In the genomic region with DNA sequence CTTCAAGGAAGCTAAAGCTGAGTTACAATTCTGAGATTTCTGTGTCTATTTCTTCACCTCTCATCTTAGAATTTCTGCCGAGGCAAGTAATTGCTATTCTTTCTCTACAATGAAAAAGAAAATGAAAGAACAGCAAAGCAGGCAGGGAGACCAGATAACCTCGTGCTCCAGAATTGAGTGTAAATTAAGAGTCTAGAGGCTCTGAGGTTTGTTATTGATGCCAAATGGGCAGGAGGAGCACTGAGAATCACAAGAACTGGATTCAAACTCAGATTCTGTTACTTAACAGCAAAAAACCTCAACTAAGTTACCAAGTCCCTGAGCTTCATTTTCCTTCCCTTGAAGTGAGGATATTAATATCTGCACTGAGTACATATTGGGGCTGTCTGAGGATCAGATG, we compare ENCODE assay signal across 13 cellular contexts. TPM values are rescaled to one million over a fixed set of nuclear protein-coding genes. Genes with fewer than 3 reads are reported as not detected.
DNase-seq lines count a peak whose midpoint lies in the region; ATAC-seq and TF ChIP-seq lines count a peak whose summit lies in the region.
"Had no signal": no experiment of that assay in that cellular context is flagged by ENCODE, and none has a peak within 500 bp of the region (broad histone marks: within the 10 kb centered on the region; RNA-seq: fewer than 3 reads in every experiment).

No MANE protein-coding gene starts in this region.

- H3K9ac ChIP-seq in rectal smooth muscle tissue (ENCODE audit: low read length): no peak overlapping the region

- TF ChIP-seq CTCF in A673 (conservative IDR thresholded peaks at IDR 0.05; ENCODE audit: low read depth, low read length) (no peak), esophagus muscularis mucosa (IDR thresholded peaks at IDR 0.05) (no peak)

- no peak for TF ChIP-seq POLR2A in esophagus muscularis mucosa (IDR thresholded peaks at IDR 0.05; ENCODE audit: low read depth)

- WGBS in esophagus muscularis mucosa: 18% methylated on average over 2 of the region's 2 CpGs

- H3K4me1 ChIP-seq in A673 (ENCODE audit: insufficient read depth, low read length, poor library complexity, severe bottlenecking) (peaks cover 46% of the 10 kb centered on the region), esophagus muscularis mucosa (peaks cover 17 to 64% (median 58%) of the 10 kb centered on the region in 4 donors), rectal smooth muscle tissue (ENCODE audit: control insufficient read depth, insufficient read depth, low read length) (peaks cover 42% of the 10 kb centered on the region)

- H3K27ac ChIP-seq in A673 (ENCODE audit: low read depth, low read length, poor library complexity, severe bottlenecking): peak overlapping the region; percentile 35
- H3K27ac ChIP-seq in esophagus muscularis mucosa (replicated peaks in 1 of 4): peak overlapping the region; percentile 76 to 82 (median 80)
- peak overlapping the region; percentile 90 for H3K27ac ChIP-seq in rectal smooth muscle tissue (ENCODE audit: low read depth, low read length)

- H3K9me3 ChIP-seq in A673 (ENCODE audit: low read depth, low read length, poor library complexity, severe bottlenecking) (no peaks in the 10 kb centered on the region), esophagus muscularis mucosa (no peaks in the 10 kb centered on the region)

- DNase-seq in A673 (ENCODE audit: low spot score) (no peak), esophagus muscularis mucosa (ENCODE audit: extremely low spot score) (no peak), NCI-H774 (lab: John Stamatoyannopoulos, UW) (no peak), pons (ENCODE audit: low spot score) (no peak), NCI-H82 treated with DMSO at 0.1 percent for 48 hours (lab: John Stamatoyannopoulos, UW; ENCODE audit: unreplicated experiment) (no peak)
- DNase-seq: activated naive CD4-positive, alpha-beta T cell treated with anti-CD3 and anti-CD28 coated beads, Interleukin-2, amount 50 U/mL, for 16 hours; cerebellar nuclear complex; erythroblast; immature natural killer cell; NCI-H1417 had no signal

- BruUV-seq in A673 (replicated peaks; lab: Mats Ljungman, UMichigan): no TSS peak

- no peaks in the 10 kb centered on the region for H3K27me3 ChIP-seq in A673 (replicated peaks; ENCODE audit: insufficient read depth, low read depth, low read length, poor library complexity)
- H3K27me3 ChIP-seq in esophagus muscularis mucosa: no peaks in the 10 kb centered on the region
- H3K27me3 ChIP-seq in rectal smooth muscle tissue (ENCODE audit: control insufficient read depth, insufficient read depth, low read length): no peaks in the 10 kb centered on the region

- H3K4me3 ChIP-seq in A673 (ENCODE audit: low read depth, low read length, poor library complexity, severe bottlenecking) (no peak overlapping the region), esophagus muscularis mucosa (peak overlapping the region; percentile 35 to 45 (median 43)), rectal smooth muscle tissue (ENCODE audit: low read length) (peak overlapping the region; percentile 10)

- ATAC-seq in HG03565 (IDR thresholded peaks at IDR 0.05; ENCODE audit: unreplicated experiment): peak; percentile 27
- ATAC-seq in GM18511 (IDR thresholded peaks at IDR 0.05; ENCODE audit: unreplicated experiment): no peak

- CTCF ChIA-PET in A673 (lab: Charles Lee): interaction anchor here (0.8 kb wide), 1 partner anchor 106 kb away, joined by 3 read pairs; no protein-coding TSS in a partner anchor

- TF ChIP-seq EP300 in esophagus muscularis mucosa (IDR thresholded peaks at IDR 0.05): no peak

- POLR2A ChIA-PET in A673 (lab: Charles Lee; ENCODE audit: low non-redundant PET): no interaction called here

- H3K36me3 ChIP-seq in A673 (ENCODE audit: insufficient read depth, low read length, poor library complexity, severe bottlenecking) (no peaks in the 10 kb centered on the region), esophagus muscularis mucosa (no peaks in the 10 kb centered on the region), rectal smooth muscle tissue (ENCODE audit: control insufficient read depth, insufficient read depth, low read length) (no peaks in the 10 kb centered on the region)

- intact Hi-C loops in A673 (cut with micrococcal nuclease; ENCODE audit: unreplicated experiment): no loop called here
- intact Hi-C loops in esophagus muscularis mucosa (cut with DNase I): loop anchor here (5.0 kb wide), 1 partner anchor 161 kb away; no protein-coding TSS in a partner anchor

RNA-seq across cellular contexts. Expression of a gene that starts 5.5 kb away (rescaled TPM):
- total RNA-seq in A673 (2021) (121 and 145 TPM in 2 replicates), esophagus muscularis mucosa (100 to 1,000 TPM; 143 to 194 (median 175) TPM)

Comparison
In these comparisons a context has a peak if more than half of its experiments do, and no peak if none do; other contexts are left out.
1. H3K27ac ChIP-seq: peak in every context shown above with its lines; median percentile 90 in rectal smooth muscle tissue; 80 in esophagus muscularis mucosa; 35 in A673.